Comparison of ENCODE assay signal across 8 cellular contexts in the genomic region with DNA sequence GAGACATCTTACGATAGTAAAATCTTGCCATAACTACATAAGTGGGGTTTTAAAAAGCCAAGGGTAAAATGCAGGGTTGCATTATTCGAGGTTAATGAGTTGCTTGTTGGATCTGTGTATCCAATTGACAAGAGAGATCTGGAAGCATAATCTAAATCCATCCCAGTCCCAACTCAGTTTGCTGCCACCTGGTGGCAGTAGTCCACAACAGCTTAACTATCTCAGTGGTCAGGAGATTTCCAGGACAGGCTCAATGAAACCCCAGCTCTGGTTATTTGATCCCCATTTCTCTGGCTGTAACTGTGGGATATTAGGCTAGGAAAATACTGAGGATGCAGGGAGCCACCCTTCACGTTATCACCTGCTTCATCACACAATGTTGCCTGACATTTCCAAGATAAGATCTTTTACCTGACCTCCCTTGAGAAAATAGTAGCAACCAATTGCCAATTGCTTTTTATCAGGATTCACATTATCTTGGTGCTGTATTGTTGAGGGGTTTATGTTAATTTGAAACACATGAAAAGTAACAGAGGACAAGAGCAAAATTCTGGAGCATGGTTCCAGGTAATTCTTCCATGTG.
DNase-seq lines count a peak whose midpoint lies in the region; ATAC-seq, FAIRE-seq and TF ChIP-seq lines count a peak whose summit lies in the region.

No MANE protein-coding gene starts in this region.

- intact Hi-C loops in PC-9 (cut with micrococcal nuclease; ENCODE audit: unreplicated experiment), result loop anchor here (1.0 kb wide), 2 partner anchors 55 to 60 kb away; no protein-coding TSS in a partner anchor

- H3K27me3 ChIP-seq in HL-60 (ENCODE audit: insufficient read depth, poor library complexity, severe bottlenecking) (no peaks in the 10 kb centered on the region), PC-9 (ENCODE audit: insufficient read depth, low read depth) (no peaks in the 10 kb centered on the region)

- TF ChIP-seq CTCF in GM12873 (IDR thresholded peaks at IDR 0.05; ENCODE audit: insufficient read depth, low read depth, low read length, missing control alignments) (peak; percentile 90), HL-60 (IDR thresholded peaks at IDR 0.05; ENCODE audit: insufficient read depth, low read length) (peak; percentile 81), PC-9 (conservative IDR thresholded peaks at IDR 0.05) (peak; percentile 92), omental fat pad (IDR thresholded peaks at IDR 0.05) (peak in 1 of 3 donors; percentile 24)

- no TSS peak for BruUV-seq in PC-9 (replicated peaks; lab: Mats Ljungman, UMichigan)

- no peaks in the 10 kb centered on the region for H3K36me3 ChIP-seq in PC-9 (ENCODE audit: low read depth)

- DNase-seq in HL-60 (ENCODE audit: low read depth in 1 of 2, low spot score in 1 of 2) (peak; percentile 34 to 50), PC-9 (peak; percentile 48 to 51), foreskin melanocyte (peak; percentile 61), omental fat pad (ENCODE audit: low spot score) (peak; percentile 72), ureter (ENCODE audit: low spot score) (peak; percentile 64)
- DNase-seq in activated T-helper 9 cell treated with anti-CD3 and anti-CD28 coated beads, Interleukin-2, amount 50 U/mL, for 16 hours (ENCODE audit: low read depth), result peak; percentile 33

- peaks cover 12% of the 10 kb centered on the region for H3K4me1 ChIP-seq in PC-9 (replicated peaks; ENCODE audit: insufficient read depth)

- ATAC-seq in omental fat pad (ENCODE audit: low FRiP score), result peak; percentile 41

- POLR2A ChIA-PET in PC-9 (lab: Charles Lee; ENCODE audit: unreplicated experiment), result interaction anchor here (0.6 kb wide), 1 partner anchor 60 kb away, joined by 3 read pairs; no protein-coding TSS in a partner anchor

- H4K20me1 ChIP-seq in PC-9 (ENCODE audit: insufficient read depth), result no peaks in the 10 kb centered on the region

- peak; percentile 73 for FAIRE-seq in A204.1 (lab: Jason Lieb, UNC)

- H3K79me2 ChIP-seq in PC-9 (ENCODE audit: low read depth), result no peaks in the 10 kb centered on the region

- no peak overlapping the region for H3K27ac ChIP-seq in HL-60 (replicated peaks)
- no peak overlapping the region for H3K27ac ChIP-seq in PC-9

- H3K4me2 ChIP-seq in PC-9, result no peak overlapping the region

- H3K9me2 ChIP-seq in PC-9 (ENCODE audit: insufficient read depth), result no peaks in the 10 kb centered on the region

- peaks cover 9% of the 10 kb centered on the region; the same call in 1 of the 2 replicates for H3K9me3 ChIP-seq in PC-9 (ENCODE audit: insufficient read depth, low read depth)

- no peak overlapping the region for H2AFZ ChIP-seq in PC-9

- CTCF ChIA-PET in PC-9 (lab: Charles Lee), result no interaction called here

- H3K4me3 ChIP-seq in HL-60 (replicated peaks; ENCODE audit: insufficient read depth, low read length), result no peak overlapping the region
- H3K4me3 ChIP-seq in PC-9, result no peak overlapping the region

- H3F3A ChIP-seq in PC-9 (ENCODE audit: insufficient read depth, low read depth), result peaks cover 9% of the 10 kb centered on the region; the same call in 1 of the 2 replicates
